In genomic region chr2:191666733-191667132, GRCh38 we compare ENCODE assay signal across 8 cellular contexts. TPM values are rescaled to one million over a fixed set of nuclear protein-coding genes. Genes with fewer than 3 reads are reported as not detected.
DNase-seq lines count a peak whose midpoint lies in the region; ATAC-seq and TF ChIP-seq lines count a peak whose summit lies in the region.

No MANE protein-coding gene starts in this region.

- H3K9me3 ChIP-seq in CD4-positive, alpha-beta T cell (ENCODE audit: control insufficient read depth, low read length), result no peaks in the 10 kb centered on the region

- no peaks in the 10 kb centered on the region for H3K36me3 Mint-ChIP-seq in effector memory CD8-positive, alpha-beta T cell (ENCODE audit: insufficient read depth)
- no peaks in the 10 kb centered on the region for H3K36me3 Mint-ChIP-seq in CD4-positive, alpha-beta T cell (ENCODE audit: low read depth)

- intact Hi-C loops in CD4-positive, alpha-beta T cell (cut with DNase I, micrococcal nuclease), result loop anchor here in 1 of 2 experiments (5.0 kb wide), 1 partner anchor 34 kb away; no protein-coding TSS in a partner anchor

- no peaks in the 10 kb centered on the region for H3K27me3 Mint-ChIP-seq in effector memory CD8-positive, alpha-beta T cell
- H3K27me3 Mint-ChIP-seq in CD4-positive, alpha-beta T cell, result no peaks in the 10 kb centered on the region

- peak; percentile 69 for ATAC-seq in GM21447 (IDR thresholded peaks at IDR 0.05; ENCODE audit: unreplicated experiment)
- peak; percentile 69 for ATAC-seq in HG03520 (IDR thresholded peaks at IDR 0.05; ENCODE audit: unreplicated experiment)
- peak; percentile 64 for ATAC-seq in effector memory CD8-positive, alpha-beta T cell (replicated peaks)
- no peak for ATAC-seq in CD4-positive, alpha-beta T cell (ENCODE audit: poor library complexity)

- no peak for TF ChIP-seq CTCF in CD4-positive, alpha-beta T cell (IDR thresholded peaks at IDR 0.05)
- TF ChIP-seq CTCF in RWPE1 (conservative IDR thresholded peaks at IDR 0.05; ENCODE audit: low read depth), result no peak

- POLR2A ChIA-PET in CD4-positive, alpha-beta T cell (lab: Charles Lee), result interaction anchor here (3.8 kb wide), 1 partner anchor 10 kb away, joined by 28 read pairs; the partner anchor contains the start of gene NABP1
- POLR2A ChIA-PET in RWPE1 (lab: Yijun Ruan, JAX; ENCODE audit: low non-redundant PET), result no interaction called here

- no peak overlapping the region for H3K4me3 Mint-ChIP-seq in effector memory CD8-positive, alpha-beta T cell
- H3K4me3 Mint-ChIP-seq in CD4-positive, alpha-beta T cell, result no peak overlapping the region

- CTCF ChIA-PET in CD4-positive, alpha-beta T cell (lab: Charles Lee), result no interaction called here
- CTCF ChIA-PET in RWPE1 (lab: Yijun Ruan, JAX), result no interaction called here

- no peaks in the 10 kb centered on the region for H3K9me3 Mint-ChIP-seq in effector memory CD8-positive, alpha-beta T cell
- peaks cover 5% of the 10 kb centered on the region for H3K9me3 Mint-ChIP-seq in CD4-positive, alpha-beta T cell

- H3K27me3 ChIP-seq in CD4-positive, alpha-beta T cell (ENCODE audit: control insufficient read depth, insufficient read depth, low read length), result no peaks in the 10 kb centered on the region

- H3K4me1 Mint-ChIP-seq in effector memory CD8-positive, alpha-beta T cell (ENCODE audit: low read depth in 2 of 2), result peaks cover 0 to 2% of the 10 kb centered on the region in 2 donors
- peaks cover 6% of the 10 kb centered on the region for H3K4me1 Mint-ChIP-seq in CD4-positive, alpha-beta T cell (ENCODE audit: low read depth)

- no peak overlapping the region for H3K27ac Mint-ChIP-seq in effector memory CD8-positive, alpha-beta T cell
- H3K27ac Mint-ChIP-seq in CD4-positive, alpha-beta T cell, result no peak overlapping the region

- DNase-seq in EL (peak; percentile 73), RWPE1 (ENCODE audit: low spot score) (no peak), NCI-H1092 treated with DMSO at 0.1 percent for 48 hours (lab: John Stamatoyannopoulos, UW) (no peak), activated T-cell treated with anti-CD3 and anti-CD28 coated beads for 4 hours (no peak)
- no peak for DNase-seq in effector memory CD8-positive, alpha-beta T cell
- no peak for DNase-seq in CD4-positive, alpha-beta T cell

- no peak overlapping the region for H3K27ac ChIP-seq in CD4-positive, alpha-beta T cell (ENCODE audit: low read depth, low read length)
- no peak overlapping the region for H3K27ac ChIP-seq in RWPE1

RNA-seq across cellular contexts. Expression of gene NABP1, which starts 11.2 kb away (rescaled TPM):
- total RNA-seq in CD4-positive, alpha-beta T cell, result 10 to 100 TPM; 32.0 to 32.9 TPM
